Comparison of ENCODE assay signal across 1 cellular context in genomic region chr3:21913791-21914190, GRCh38.
TF ChIP-seq lines count a peak whose summit lies in the region.

No MANE protein-coding gene starts in this region.

TF ChIP-seq in SK-N-SH, 30 proteins besides CTCF, POLR2A, EP300 and RAD21 (continued from another document):
- no peak for TF ChIP-seq MAX (IDR thresholded peaks at IDR 0.05; ENCODE audit: low read depth)
- TF ChIP-seq SMC3 (IDR thresholded peaks at IDR 0.05; ENCODE audit: low read depth, low read length) = no peak
- TF ChIP-seq RFX5 (IDR thresholded peaks at IDR 0.05; ENCODE audit: low read length) = no peak
- TF ChIP-seq ZBTB33 (IDR thresholded peaks at IDR 0.05; ENCODE audit: borderline replicate concordance, low read depth) = no peak
- TF ChIP-seq CHD2 (IDR thresholded peaks at IDR 0.05; ENCODE audit: low read length, partially characterized antibody) = no peak
- TF ChIP-seq MEF2A (IDR thresholded peaks at IDR 0.05; ENCODE audit: borderline replicate concordance, low read depth) = no peak
- no peak for TF ChIP-seq ELF1 (IDR thresholded peaks at IDR 0.05)
- no peak for TF ChIP-seq EZH2phosphoT487 (IDR thresholded peaks at IDR 0.05; ENCODE audit: borderline replicate concordance, low read depth)
- TF ChIP-seq YY1 (IDR thresholded peaks at IDR 0.05; ENCODE audit: low read depth) = no peak
- no peak for TF ChIP-seq FOXM1 (IDR thresholded peaks at IDR 0.05; ENCODE audit: low read depth)
- TF ChIP-seq GATA2 (CRISPR knock-in tag; IDR thresholded peaks at IDR 0.05) = no peak
- no peak for TF ChIP-seq MXI1 (IDR thresholded peaks at IDR 0.05; ENCODE audit: low read depth, low read length)
- TF ChIP-seq TAF1 (IDR thresholded peaks at IDR 0.05; ENCODE audit: borderline replicate concordance, low read depth, low read length) = no peak
